8 cellular contexts compared by ENCODE assay signal in the genomic region with DNA sequence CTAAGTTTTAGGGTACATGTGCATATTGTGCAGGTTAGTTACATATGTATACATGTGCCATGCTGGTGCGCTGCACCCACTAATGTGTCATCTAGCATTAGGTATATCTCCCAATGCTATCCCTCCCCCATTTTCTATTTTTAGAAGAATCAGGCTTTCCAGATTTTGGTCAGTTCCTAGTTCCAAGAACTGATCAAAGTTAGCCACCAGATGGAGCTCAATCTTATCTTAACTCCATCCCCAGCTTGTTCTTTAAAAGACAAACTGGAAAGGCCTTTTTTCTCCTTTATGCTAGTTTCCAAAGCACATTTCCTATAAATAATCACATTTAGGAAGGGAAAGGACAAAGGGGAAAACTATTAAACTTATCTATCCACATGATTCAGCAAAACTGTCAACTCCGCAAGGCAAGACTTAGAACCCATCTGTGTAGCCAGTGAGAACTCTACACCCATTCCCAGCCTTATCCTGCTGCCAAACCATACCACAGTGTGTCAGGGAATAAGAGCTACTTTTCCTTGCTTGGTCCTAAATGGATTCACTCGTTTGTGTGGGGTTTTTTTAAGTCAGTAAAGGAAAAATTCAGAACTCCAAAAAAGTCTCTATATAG.
DNase-seq lines count a peak whose midpoint lies in the region; ATAC-seq and TF ChIP-seq lines count a peak whose summit lies in the region.

No MANE protein-coding gene starts in this region.

- ATAC-seq in GM21529 (IDR thresholded peaks at IDR 0.05; ENCODE audit: unreplicated experiment) (no peak), GM21576 (IDR thresholded peaks at IDR 0.05; ENCODE audit: unreplicated experiment) (no peak)

- no peak for TF ChIP-seq POLR2A in erythroblast (IDR thresholded peaks at IDR 0.05; ENCODE audit: low read length)

- no peak overlapping the region for H3K4me3 ChIP-seq in retinal pigment epithelial cell (ENCODE audit: low read length)

- DNase-seq in NCI-H748 (lab: John Stamatoyannopoulos, UW; ENCODE audit: unreplicated experiment) (peak; percentile 24), NCI-H748 treated with DMSO at 0.1 percent for 48 hours (lab: John Stamatoyannopoulos, UW) (no peak), NCI-H82 treated with DMSO at 0.1 percent for 48 hours (lab: John Stamatoyannopoulos, UW; ENCODE audit: unreplicated experiment) (peak; percentile 4), erythroblast (lab: John Stamatoyannopoulos, UW) (peak; percentile 34 to 38), retinal pigment epithelial cell (ENCODE audit: low read depth) (peak; percentile 25), NCI-H1048 (lab: John Stamatoyannopoulos, UW) (no peak)

- TF ChIP-seq CTCF in retinal pigment epithelial cell (conservative IDR thresholded peaks at IDR 0.05; ENCODE audit: low read depth, low read length), result peak; percentile 61

Comparison
In these comparisons a context has a peak if more than half of its experiments do, and no peak if none do; other contexts are left out.
1. DNase-seq: peak in NCI-H748 (single experiment), NCI-H82 treated with DMSO at 0.1 percent for 48 hours (single experiment), erythroblast (2 of 2) and retinal pigment epithelial cell (single experiment); none in NCI-H748 treated with DMSO at 0.1 percent for 48 hours (single experiment) and NCI-H1048 (single experiment).